In the genomic region with DNA sequence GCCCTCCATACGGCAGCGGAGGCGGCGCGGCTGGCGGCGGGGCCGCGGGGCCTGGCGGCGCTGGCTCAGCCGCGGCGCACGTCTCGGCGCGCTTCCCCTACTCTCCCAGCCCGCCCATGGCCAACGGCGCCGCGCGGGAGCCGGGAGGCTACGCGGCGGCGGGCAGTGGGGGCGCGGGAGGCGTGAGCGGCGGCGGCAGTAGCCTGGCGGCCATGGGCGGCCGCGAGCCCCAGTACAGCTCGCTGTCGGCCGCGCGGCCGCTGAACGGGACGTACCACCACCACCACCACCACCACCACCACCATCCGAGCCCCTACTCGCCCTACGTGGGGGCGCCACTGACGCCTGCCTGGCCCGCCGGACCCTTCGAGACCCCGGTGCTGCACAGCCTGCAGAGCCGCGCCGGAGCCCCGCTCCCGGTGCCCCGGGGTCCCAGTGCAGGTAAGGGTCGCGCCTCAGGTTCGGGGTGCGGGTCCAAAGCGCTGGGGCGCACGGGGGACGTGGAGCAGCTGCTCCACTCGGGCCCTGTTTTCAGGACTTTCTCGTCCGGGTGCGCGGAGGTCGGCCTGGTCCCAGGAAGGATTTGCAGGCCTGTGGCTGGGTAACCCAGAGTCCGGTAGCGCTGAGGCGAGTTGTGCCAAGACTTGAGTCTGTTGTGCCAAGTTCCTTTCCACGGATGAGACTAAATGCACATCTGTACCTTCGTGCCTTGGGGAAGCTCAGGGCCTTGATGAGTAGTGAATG, we compare ENCODE assay signal across 13 cellular contexts. TPM values are rescaled to one million over a fixed set of nuclear protein-coding genes. Genes with fewer than 3 reads are reported as not detected.
DNase-seq lines count a peak whose midpoint lies in the region; ATAC-seq, FAIRE-seq and TF ChIP-seq lines count a peak whose summit lies in the region.
"Had no signal": no experiment of that assay in that cellular context is flagged by ENCODE, and none has a peak within 500 bp of the region (broad histone marks: within the 10 kb centered on the region; RNA-seq: fewer than 3 reads in every experiment).

No MANE protein-coding gene starts in this region.

- no peak for ATAC-seq in heart right ventricle
- ATAC-seq: natural killer cell treated with Interleukin-12 subunit alpha and Interleukin-12 subunit beta and Interleukin-15 and Interleukin-18, amount 100 ng/mL, for 72 hours had no signal

- intact Hi-C loops in heart right ventricle (cut with DNase I): loop anchor here in 7 of 10 donors (5.0 to 10.0 kb wide), 8 partner anchors 95 to 533 kb away; no protein-coding TSS in a partner anchor

- DNase-seq in AG10803 (ENCODE audit: low read depth): no peak
- peak; percentile 13 for DNase-seq in amniotic epithelial cell (ENCODE audit: low read depth)
- DNase-seq in heart right ventricle: peak in 1 of 2 donors; percentile 42
- DNase-seq in osteoblast (ENCODE audit: insufficient read length, low spot score, missing footprints): peak; percentile 80
- DNase-seq in GM12891 (ENCODE audit: insufficient read length, low spot score): no peak
- no peak for DNase-seq in occipital lobe (lab: John Stamatoyannopoulos, UW)
- DNase-seq in NCI-H526 treated with DMSO at 0.1 percent for 48 hours (lab: John Stamatoyannopoulos, UW): no peak
- no peak for DNase-seq in activated CD4-positive, alpha-beta T cell treated with anti-CD3 and anti-CD28 coated beads, Interleukin-2, amount 50 U/mL, for 48 hours
- DNase-seq: activated CD8-positive, alpha-beta memory T cell treated with anti-CD3 and anti-CD28 coated beads, Interleukin-2, amount 50 U/mL, for 4 hours had no signal

- H3K27ac ChIP-seq in heart right ventricle (peak overlapping the region; percentile 80 to 100 (median 98)), osteoblast (ENCODE audit: low read depth, low read length) (peak overlapping the region; percentile 47)
- H3K27ac ChIP-seq: C4-2B had no signal

- H3K79me2 ChIP-seq in osteoblast (ENCODE audit: insufficient read depth, low read length): peaks cover 68% of the 10 kb centered on the region

- 11 to 22% methylated on average over 51 to 81 of the region's 81 CpGs for WGBS in heart right ventricle, 2 donors

- TF ChIP-seq CTCF in AG10803 (conservative IDR thresholded peaks at IDR 0.05; ENCODE audit: low read length): no peak
- no peak for TF ChIP-seq CTCF in heart right ventricle (IDR thresholded peaks at IDR 0.05)
- TF ChIP-seq CTCF in osteoblast (IDR thresholded peaks at IDR 0.05; ENCODE audit: extremely low read depth, low read depth, low read length): no peak

- TF ChIP-seq POLR2A in GM12891 (IDR thresholded peaks at IDR 0.05; ENCODE audit: low read depth, low read length): no peak

- peaks cover 52% of the 10 kb centered on the region for H4K20me1 ChIP-seq in osteoblast (ENCODE audit: insufficient read depth, low read length)

- H3K9me3 ChIP-seq in heart right ventricle (no peaks in the 10 kb centered on the region), osteoblast (ENCODE audit: low read depth, low read length) (peaks cover 2% of the 10 kb centered on the region)
- H3K9me3 ChIP-seq: HAP-1 had no signal

- peaks cover 0 to 37% (median 19%) of the 10 kb centered on the region in 9 donors for H3K36me3 ChIP-seq in heart right ventricle
- H3K36me3 ChIP-seq in osteoblast (ENCODE audit: insufficient read depth, low read length): peaks cover 22% of the 10 kb centered on the region
- H3K36me3 ChIP-seq: HAP-1 had no signal

- peak overlapping the region; percentile 84 for H3K4me3 ChIP-seq in AG10803 (ENCODE audit: low read length)
- peak overlapping the region; percentile 66 to 97 (median 85) for H3K4me3 ChIP-seq in heart right ventricle
- H3K4me3 ChIP-seq in osteoblast (ENCODE audit: insufficient read depth, low read length): peak overlapping the region; percentile 95
- H3K4me3 ChIP-seq: HAP-1 had no signal

- no peak overlapping the region for H2AFZ ChIP-seq in osteoblast (ENCODE audit: low read length)

- no peak for FAIRE-seq in GM12891 (lab: Jason Lieb, UNC)
- FAIRE-seq: endometrium had no signal

- peaks cover 0 to 98% (median 12%) of the 10 kb centered on the region in 7 donors for H3K27me3 ChIP-seq in heart right ventricle
- peaks cover 43% of the 10 kb centered on the region for H3K27me3 ChIP-seq in osteoblast (ENCODE audit: insufficient read depth, low read length)

- H3K4me1 ChIP-seq in heart right ventricle (peaks cover 0 to 39% (median 20%) of the 10 kb centered on the region in 9 donors), osteoblast (ENCODE audit: insufficient read depth, low read length) (peaks cover 29% of the 10 kb centered on the region)
- H3K4me1 ChIP-seq: HAP-1 had no signal

- H3K4me2 ChIP-seq in osteoblast (ENCODE audit: insufficient read depth, low read length): peak overlapping the region; percentile 89

TF ChIP-seq in GM12891, 5 proteins besides CTCF, POLR2A, EP300 and RAD21:
- no peak for TF ChIP-seq POU2F2 (IDR thresholded peaks at IDR 0.05; ENCODE audit: low read depth, low read length)
- TF ChIP-seq POLR2AphosphoS5 (IDR thresholded peaks at IDR 0.05; ENCODE audit: low read depth, low read length): no peak
- no peak for TF ChIP-seq SPI1 (IDR thresholded peaks at IDR 0.05; ENCODE audit: low read depth, low read length)
- no peak for TF ChIP-seq TAF1 (IDR thresholded peaks at IDR 0.05; ENCODE audit: low read depth, low read length)
- TF ChIP-seq PAX5 (IDR thresholded peaks at IDR 0.05; ENCODE audit: insufficient read depth, low read length, severe bottlenecking): no peak

RNA-seq across cellular contexts. Expression of gene GATA6, which starts 2.6 kb away (rescaled TPM):
- total RNA-seq in heart right ventricle: 10 to 100 TPM; 54.6 to 99.5 (median 73.4) TPM
- 10 to 100 TPM; 36.7 to 46.5 TPM for polyA plus RNA-seq in heart right ventricle
- 10.9 and 16.6 TPM in 2 replicates for total RNA-seq in osteoblast
- polyA plus RNA-seq in GM12891 (2012; ENCODE audit: low read depth, missing spikeins): 0.03 TPM
- total RNA-seq in occipital lobe: 0.16 TPM
- total RNA-seq: natural killer cell treated with Interleukin-12 subunit alpha and Interleukin-12 subunit beta and Interleukin-15 and Interleukin-18, amount 100 ng/mL, for 72 hours had no signal

Comparison
In these comparisons a context has a peak if more than half of its experiments do, and no peak if none do; other contexts are left out.
1. DNase-seq: peak in amniotic epithelial cell (single experiment) and osteoblast (single experiment); none in AG10803 (single experiment), GM12891 (single experiment), occipital lobe (single experiment), NCI-H526 treated with DMSO at 0.1 percent for 48 hours (single experiment) and activated CD4-positive, alpha-beta T cell treated with anti-CD3 and anti-CD28 coated beads, Interleukin-2, amount 50 U/mL, for 48 hours (0 of 2).
2. RNA of gene GATA6, which starts 2.6 kb away (total RNA-seq): 54.6 to 99.5 TPM in heart right ventricle and 10.9 to 16.6 TPM in osteoblast; 0.16 TPM in occipital lobe (single experiment); every median in the first group is over 10 times any median in the second.
3. Peak in every context shown above with its lines, with median percentiles within 50 percentile points of each other: H3K4me3 ChIP-seq.